24 cellular contexts compared by ENCODE assay signal in genomic region chr7:127290801-127291361, GRCh38. TPM values are rescaled to one million over a fixed set of nuclear protein-coding genes. Genes with fewer than 3 reads are reported as not detected.
"Had no signal": no experiment of that assay in that cellular context is flagged by ENCODE, and none has a peak within 500 bp of the region (broad histone marks: within the 10 kb centered on the region; RNA-seq: fewer than 3 reads in every experiment).

No MANE protein-coding gene starts in this region.

- H3K27ac Mint-ChIP-seq: activated CD4-positive, alpha-beta T cell treated with anti-CD3 and anti-CD28 coated beads, Interleukin-2, amount 10 ng/mL, durations not matched to agents 24 days and 14 days; activated CD8-positive, alpha-beta T cell treated with anti-CD3 and anti-CD28 coated beads for 36 hours; activated naive CD4-positive, alpha-beta T cell treated with anti-CD3 and anti-CD28 coated beads, Interleukin-2, amount 10 ng/mL, durations not matched to agents 7 days and 5 days; activated T-cell treated with anti-CD3 and anti-CD28 coated beads, Interleukin-2, amount 50 U/mL, for 24 hours; effector memory CD8-positive, alpha-beta T cell; memory B cell had no signal

- FAIRE-seq: bronchial epithelial cell had no signal

- H3K9me3 ChIP-seq: ascending aorta, gastroesophageal sphincter, heart right ventricle, upper lobe of right lung had no signal

- H3K4me1 Mint-ChIP-seq: activated CD4-positive, alpha-beta T cell treated with anti-CD3 and anti-CD28 coated beads, Interleukin-2, amount 10 ng/mL, durations not matched to agents 24 days and 14 days; activated naive CD4-positive, alpha-beta T cell treated with anti-CD3 and anti-CD28 coated beads, Interleukin-2, amount 10 ng/mL, durations not matched to agents 7 days and 5 days; memory B cell had no signal

- H3K27me3 ChIP-seq: ascending aorta, upper lobe of right lung had no signal

- ATAC-seq: activated CD8-positive, alpha-beta T cell treated with anti-CD3 and anti-CD28 coated beads for 36 hours; effector memory CD8-positive, alpha-beta T cell; gastroesophageal sphincter; heart right ventricle; left ventricle myocardium superior; upper lobe of right lung had no signal

- H3K9me3 Mint-ChIP-seq: activated CD4-positive, alpha-beta T cell treated with anti-CD3 and anti-CD28 coated beads, Interleukin-2, amount 10 ng/mL, durations not matched to agents 24 days and 14 days; activated CD8-positive, alpha-beta T cell treated with anti-CD3 and anti-CD28 coated beads for 36 hours; activated naive CD4-positive, alpha-beta T cell treated with anti-CD3 and anti-CD28 coated beads, Interleukin-2, amount 10 ng/mL, durations not matched to agents 7 days and 5 days; activated T-cell treated with anti-CD3 and anti-CD28 coated beads, Interleukin-2, amount 50 U/mL, for 24 hours; effector memory CD8-positive, alpha-beta T cell; memory B cell had no signal

- H3K4me1 ChIP-seq: ascending aorta, gastroesophageal sphincter, heart right ventricle, upper lobe of right lung had no signal

- H3K4me3 ChIP-seq: ascending aorta, gastroesophageal sphincter, heart right ventricle, upper lobe of right lung had no signal

- H3K36me3 ChIP-seq: ascending aorta, gastroesophageal sphincter, heart right ventricle, upper lobe of right lung had no signal

- H3K27ac ChIP-seq: ascending aorta, gastroesophageal sphincter, heart right ventricle, upper lobe of right lung had no signal

- DNase-seq: activated CD4-positive, alpha-beta T cell treated with anti-CD3 and anti-CD28 coated beads, Interleukin-2, amount 10 ng/mL, durations not matched to agents 24 days and 14 days; activated CD4-positive, CD25-positive, alpha-beta regulatory T cell; activated CD8-positive, alpha-beta T cell treated with anti-CD3 and anti-CD28 coated beads for 36 hours; activated naive CD4-positive, alpha-beta T cell treated with anti-CD3 and anti-CD28 coated beads, Interleukin-2, amount 10 ng/mL, durations not matched to agents 7 days and 5 days; activated T-cell treated with anti-CD3 and anti-CD28 coated beads, Interleukin-2, amount 50 U/mL, for 24 hours; dermis blood vessel endothelial cell; effector memory CD8-positive, alpha-beta T cell; heart right ventricle; kidney glomerular epithelial cell; left ventricle myocardium superior; occipital lobe; retina; stimulated activated CD4-positive, alpha-beta T cell treated with anti-CD3 and anti-CD28 coated beads, Interleukin-12 subunit alpha, Interleukin-12 subunit beta, amount 100 ng/mL, for 4 hours; stimulated activated CD4-positive, alpha-beta T cell treated with anti-CD3 and anti-CD28 coated beads, Interleukin-1b, Interleukin-23, amount 100 ng/mL, for 48 hours; stimulated activated CD8-positive, alpha-beta memory T cell treated with anti-CD3 and anti-CD28 coated beads, Interleukin-4, amount 100 ng/mL, for 48 hours; stimulated activated naive CD4-positive, alpha-beta T cell; T1000; upper lobe of right lung had no signal

- H3K4me3 Mint-ChIP-seq: activated CD4-positive, alpha-beta T cell treated with anti-CD3 and anti-CD28 coated beads, Interleukin-2, amount 10 ng/mL, durations not matched to agents 24 days and 14 days; activated CD8-positive, alpha-beta T cell treated with anti-CD3 and anti-CD28 coated beads for 36 hours; activated naive CD4-positive, alpha-beta T cell treated with anti-CD3 and anti-CD28 coated beads, Interleukin-2, amount 10 ng/mL, durations not matched to agents 7 days and 5 days; activated T-cell treated with anti-CD3 and anti-CD28 coated beads, Interleukin-2, amount 50 U/mL, for 24 hours; effector memory CD8-positive, alpha-beta T cell; memory B cell had no signal

- H3K36me3 Mint-ChIP-seq: activated naive CD4-positive, alpha-beta T cell treated with anti-CD3 and anti-CD28 coated beads, Interleukin-2, amount 10 ng/mL, durations not matched to agents 7 days and 5 days; memory B cell had no signal

RNA-seq across cellular contexts. Expression of gene GRM8, which starts 38.1 kb away (rescaled TPM):
- total RNA-seq: activated CD4-positive, alpha-beta T cell treated with anti-CD3 and anti-CD28 coated beads, Interleukin-2, amount 10 ng/mL, durations not matched to agents 24 days and 14 days; activated CD8-positive, alpha-beta T cell treated with anti-CD3 and anti-CD28 coated beads for 36 hours; ascending aorta; bronchial epithelial cell; dermis blood vessel endothelial cell; left ventricle myocardium superior; mononuclear cell; posterior vena cava; upper lobe of right lung had no signal
